16 cellular contexts compared by ENCODE assay signal in genomic region chr1:151981178-151981525, GRCh38. TPM values are rescaled to one million over a fixed set of nuclear protein-coding genes. Genes with fewer than 3 reads are reported as not detected.
DNase-seq lines count a peak whose midpoint lies in the region; ATAC-seq and TF ChIP-seq lines count a peak whose summit lies in the region.
"Had no signal": no experiment of that assay in that cellular context is flagged by ENCODE, and none has a peak within 500 bp of the region (broad histone marks: within the 10 kb centered on the region; RNA-seq: fewer than 3 reads in every experiment).

No MANE protein-coding gene starts in this region.

- no peaks in the 10 kb centered on the region for H3F3A ChIP-seq in neural progenitor cell (ENCODE audit: low read depth)

- H3K4me3 Mint-ChIP-seq in effector memory CD8-positive, alpha-beta T cell: no peak overlapping the region
- H3K4me3 Mint-ChIP-seq in neural progenitor cell: no peak overlapping the region
- H3K4me3 Mint-ChIP-seq: activated naive CD8-positive, alpha-beta T cell treated with anti-CD3 and anti-CD28 coated beads, Interleukin-2, amount 10 ng/mL, durations not matched to agents 7 days and 5 days; B cell; GM23338; memory B cell had no signal

- H3K4me3 ChIP-seq in BLaER1 (no peak overlapping the region), neural progenitor cell (no peak overlapping the region)
- H3K4me3 ChIP-seq: GM23338, ovary, upper lobe of left lung had no signal

- H3K9ac ChIP-seq in BLaER1 (no peak overlapping the region), neural progenitor cell (no peak overlapping the region)

- peak; percentile 42 for DNase-seq in NCI-H226
- no peak for DNase-seq in effector memory CD8-positive, alpha-beta T cell
- DNase-seq in neural progenitor cell (ENCODE audit: low spot score): no peak
- no peak for DNase-seq in activated naive CD4-positive, alpha-beta T cell treated with anti-CD3 and anti-CD28 coated beads, Interleukin-2, amount 50 U/mL, for 16 hours
- DNase-seq in NCI-H69 (lab: John Stamatoyannopoulos, UW): no peak
- DNase-seq in KG1 (lab: John Stamatoyannopoulos, UW): no peak
- DNase-seq in mucosa of gallbladder (ENCODE audit: low spot score): no peak
- DNase-seq: activated naive CD8-positive, alpha-beta T cell treated with anti-CD3 and anti-CD28 coated beads, Interleukin-2, amount 10 ng/mL, durations not matched to agents 7 days and 5 days; NCI-H2107 had no signal

- no peak for ATAC-seq in effector memory CD8-positive, alpha-beta T cell (replicated peaks)
- ATAC-seq: GM23338 had no signal

- H3K27ac Mint-ChIP-seq in effector memory CD8-positive, alpha-beta T cell: peak overlapping the region; percentile 62 to 84
- H3K27ac Mint-ChIP-seq in neural progenitor cell: no peak overlapping the region
- H3K27ac Mint-ChIP-seq: activated naive CD8-positive, alpha-beta T cell treated with anti-CD3 and anti-CD28 coated beads, Interleukin-2, amount 10 ng/mL, durations not matched to agents 7 days and 5 days; B cell; GM23338; memory B cell had no signal

- no peak for TF ChIP-seq CTCF in neural progenitor cell (IDR thresholded peaks at IDR 0.05)

- H3K27me3 ChIP-seq in BLaER1 (no peaks in the 10 kb centered on the region), neural progenitor cell (no peaks in the 10 kb centered on the region)
- H3K27me3 ChIP-seq: ovary, upper lobe of left lung had no signal

- peak overlapping the region; percentile 41 for H2AFZ ChIP-seq in neural progenitor cell (replicated peaks)
- H2AFZ ChIP-seq: GM23338 had no signal

- H3K4me2 ChIP-seq in BLaER1: peak overlapping the region; percentile 63
- no peak overlapping the region for H3K4me2 ChIP-seq in neural progenitor cell
- H3K4me2 ChIP-seq: GM23338 had no signal

- no peaks in the 10 kb centered on the region for H3K9me3 Mint-ChIP-seq in effector memory CD8-positive, alpha-beta T cell
- no peaks in the 10 kb centered on the region for H3K9me3 Mint-ChIP-seq in neural progenitor cell
- H3K9me3 Mint-ChIP-seq: activated naive CD8-positive, alpha-beta T cell treated with anti-CD3 and anti-CD28 coated beads, Interleukin-2, amount 10 ng/mL, durations not matched to agents 7 days and 5 days; GM23338; memory B cell had no signal

- H3K4me1 ChIP-seq in BLaER1 (peaks cover 51% of the 10 kb centered on the region), neural progenitor cell (no peaks in the 10 kb centered on the region)

- peaks cover 63% of the 10 kb centered on the region for H3K36me3 Mint-ChIP-seq in effector memory CD8-positive, alpha-beta T cell (ENCODE audit: insufficient read depth)
- no peaks in the 10 kb centered on the region for H3K36me3 Mint-ChIP-seq in neural progenitor cell

- H3K36me3 ChIP-seq in BLaER1 (peaks cover 20% of the 10 kb centered on the region), neural progenitor cell (no peaks in the 10 kb centered on the region)
- H3K36me3 ChIP-seq: ovary had no signal

- no peaks in the 10 kb centered on the region for H3K79me2 ChIP-seq in neural progenitor cell (ENCODE audit: low read depth)

- H3K27ac ChIP-seq in BLaER1 (no peak overlapping the region), neural progenitor cell (no peak overlapping the region)
- H3K27ac ChIP-seq: HL-60, upper lobe of left lung had no signal

- H4K20me1 ChIP-seq in BLaER1: no peaks in the 10 kb centered on the region
- H4K20me1 ChIP-seq in neural progenitor cell (ENCODE audit: low read depth): no peaks in the 10 kb centered on the region

- H3K27me3 Mint-ChIP-seq in effector memory CD8-positive, alpha-beta T cell: no peaks in the 10 kb centered on the region
- no peaks in the 10 kb centered on the region for H3K27me3 Mint-ChIP-seq in neural progenitor cell (ENCODE audit: insufficient read depth, low read depth)
- H3K27me3 Mint-ChIP-seq: activated naive CD8-positive, alpha-beta T cell treated with anti-CD3 and anti-CD28 coated beads, Interleukin-2, amount 10 ng/mL, durations not matched to agents 7 days and 5 days had no signal

- no peaks in the 10 kb centered on the region for H3K9me3 ChIP-seq in BLaER1
- no peaks in the 10 kb centered on the region for H3K9me3 ChIP-seq in neural progenitor cell (ENCODE audit: low read depth)
- H3K9me3 ChIP-seq: ovary, upper lobe of left lung had no signal

- H3K4me1 Mint-ChIP-seq in effector memory CD8-positive, alpha-beta T cell (ENCODE audit: low read depth in 2 of 2): peaks cover 23 to 31% of the 10 kb centered on the region in 2 donors
- peaks cover 10% of the 10 kb centered on the region for H3K4me1 Mint-ChIP-seq in neural progenitor cell

RNA-seq across cellular contexts. Expression of gene S100A10, which starts 12.5 kb away (rescaled TPM):
- total RNA-seq in neural progenitor cell (ENCODE audit: low replicate concordance) (0.54 and 1.1 TPM in 2 replicates), mucosa of gallbladder (212 TPM)

RNA-seq across cellular contexts. Expression of gene S100A11, which starts 55.7 kb away (rescaled TPM):
- total RNA-seq in neural progenitor cell (ENCODE audit: low replicate concordance): 4.4 and 5.4 TPM in 2 replicates
- total RNA-seq in mucosa of gallbladder: 308 TPM

Comparison
In these comparisons a context has a peak if more than half of its experiments do, and no peak if none do; other contexts are left out.
1. RNA of gene S100A10, which starts 12.5 kb away (total RNA-seq): 212 TPM in mucosa of gallbladder (single experiment); 0.54 to 1.1 TPM in neural progenitor cell; every median in the first group is over 100 times any median in the second.
2. RNA of gene S100A11, which starts 55.7 kb away (total RNA-seq): 308 TPM in mucosa of gallbladder (single experiment); 4.4 to 5.4 TPM in neural progenitor cell; every median in the first group is over 10 times any median in the second.